In genomic region chr1:79792212-79792575, GRCh38 we compare ENCODE assay signal across 25 cellular contexts.
A peak's percentile ranks its signal among the peaks of the same experiment; 100 is the strongest.
DNase-seq lines count a peak whose midpoint lies in the region; ATAC-seq and TF ChIP-seq lines count a peak whose summit lies in the region.
"Had no signal": no experiment of that assay in that cellular context is flagged by ENCODE, and none has a peak within 500 bp of the region (broad histone marks: within the 10 kb centered on the region; RNA-seq: fewer than 3 reads in every experiment).

No MANE protein-coding gene starts in this region.

- in situ Hi-C loops in brain microvascular endothelial cell (cut with HindIII; ENCODE audit: low pct_ligation_motif_present, low sequenced_read_pairs) = no loop called here

- no peak overlapping the region for H3K4me3 ChIP-seq in AG04450 (ENCODE audit: low read depth, low read length)
- no peak overlapping the region for H3K4me3 ChIP-seq in brain microvascular endothelial cell (ENCODE audit: low read depth, low read length)
- no peak overlapping the region for H3K4me3 ChIP-seq in hepatocyte
- H3K4me3 ChIP-seq: BLaER1, K562, right lobe of liver, suprapubic skin had no signal

- no peak overlapping the region for H3K4me3 Mint-ChIP-seq in stimulated activated effector memory CD8-positive, alpha-beta T cell treated with anti-CD3 and anti-CD28 coated beads, Interleukin-12 subunit alpha, Interleukin-12 subunit beta, amount 100 ng/mL, for 72 hours
- H3K4me3 Mint-ChIP-seq: activated naive CD8-positive, alpha-beta T cell treated with anti-CD3 and anti-CD28 coated beads, Interleukin-2, amount 50 U/mL, for 24 hours; T-helper 1 cell treated with Interleukin-12 subunit alpha and Interleukin-12 subunit beta and Interleukin-4 antibody, amounts not matched to agents 30 μg/mL and 1 μg/mL, for 36 hours had no signal

- H3K36me3 ChIP-seq in brain microvascular endothelial cell (replicated peaks) = no peaks in the 10 kb centered on the region
- H3K36me3 ChIP-seq in hepatocyte (replicated peaks; ENCODE audit: insufficient read depth, low read depth) = no peaks in the 10 kb centered on the region
- H3K36me3 ChIP-seq: BLaER1, right lobe of liver, suprapubic skin had no signal

- no peaks in the 10 kb centered on the region for H3K9me2 ChIP-seq in hepatocyte (replicated peaks; ENCODE audit: insufficient read depth)

- no peak overlapping the region for H3K4me2 ChIP-seq in hepatocyte
- H3K4me2 ChIP-seq: BLaER1 had no signal

- H3K36me3 Mint-ChIP-seq in stimulated activated effector memory CD8-positive, alpha-beta T cell treated with anti-CD3 and anti-CD28 coated beads, Interleukin-12 subunit alpha, Interleukin-12 subunit beta, amount 100 ng/mL, for 72 hours = no peaks in the 10 kb centered on the region

- H3K27me3 ChIP-seq in AG04450 (ENCODE audit: control insufficient read depth, insufficient read depth, low read length) (no peaks in the 10 kb centered on the region), brain microvascular endothelial cell (replicated peaks) (no peaks in the 10 kb centered on the region), hepatocyte (no peaks in the 10 kb centered on the region)
- H3K27me3 ChIP-seq: BLaER1, right lobe of liver, suprapubic skin had no signal

- H4K20me1 ChIP-seq in hepatocyte (ENCODE audit: insufficient read depth, poor library complexity, severe bottlenecking) = no peaks in the 10 kb centered on the region
- H4K20me1 ChIP-seq: BLaER1 had no signal

- peaks cover 22% of the 10 kb centered on the region for H3K9me3 Mint-ChIP-seq in stimulated activated effector memory CD8-positive, alpha-beta T cell treated with anti-CD3 and anti-CD28 coated beads, Interleukin-12 subunit alpha, Interleukin-12 subunit beta, amount 100 ng/mL, for 72 hours

- H3K4me1 ChIP-seq in hepatocyte (ENCODE audit: insufficient read depth) = no peaks in the 10 kb centered on the region
- H3K4me1 ChIP-seq: BLaER1, right lobe of liver, suprapubic skin had no signal

- POLR2A ChIA-PET in AG04450 (lab: Yijun Ruan, JAX) = interaction anchor here (1.2 kb wide), 1 partner anchor 20 kb away, joined by 3 read pairs; no protein-coding TSS in a partner anchor

- ATAC-seq in stimulated activated effector memory CD8-positive, alpha-beta T cell treated with anti-CD3 and anti-CD28 coated beads, Interleukin-12 subunit alpha, Interleukin-12 subunit beta, amount 100 ng/mL, for 72 hours = no peak
- ATAC-seq in GM19324 (IDR thresholded peaks at IDR 0.05; ENCODE audit: low FRiP score, unreplicated experiment) (no peak), GM18907 (IDR thresholded peaks at IDR 0.05; ENCODE audit: unreplicated experiment) (no peak)
- ATAC-seq: activated naive CD8-positive, alpha-beta T cell treated with anti-CD3 and anti-CD28 coated beads, Interleukin-2, amount 50 U/mL, for 24 hours; K562; PC-3; right lobe of liver had no signal

- H2AFZ ChIP-seq in hepatocyte = no peak overlapping the region

- TF ChIP-seq CTCF in AG04450 (IDR thresholded peaks at IDR 0.05; ENCODE audit: low read depth, low read length) (no peak), brain microvascular endothelial cell (IDR thresholded peaks at IDR 0.05; ENCODE audit: low read depth, low read length, missing control alignments) (no peak), hepatocyte (IDR thresholded peaks at IDR 0.05; ENCODE audit: poor library complexity) (no peak)

- CTCF ChIA-PET in AG04450 (lab: Charles Lee) = no interaction called here

- DNase-seq in AG04450 (ENCODE audit: low read depth, low spot score) (peak; percentile 4), LHCN-M2 (ENCODE audit: low read depth) (peak; percentile 2), brain microvascular endothelial cell (peak; percentile 30), hepatocyte (ENCODE audit: low spot score) (peak; percentile 18), NCI-H1417 (lab: John Stamatoyannopoulos, UW) (no peak)
- no peak for DNase-seq in stimulated activated effector memory CD8-positive, alpha-beta T cell treated with anti-CD3 and anti-CD28 coated beads, Interleukin-12 subunit alpha, Interleukin-12 subunit beta, amount 100 ng/mL, for 72 hours (ENCODE audit: low spot score in 2 of 2)
- DNase-seq: activated CD8-positive, alpha-beta memory T cell treated with anti-CD3 and anti-CD28 coated beads, Interleukin-2, amount 50 U/mL, for 48 hours; activated naive CD8-positive, alpha-beta T cell treated with anti-CD3 and anti-CD28 coated beads, Interleukin-2, amount 50 U/mL, for 24 hours; Calu3; cerebellar nuclear complex; GOT3; hypothalamus; MV-4-11; NCI-H187 treated with DMSO at 0.1 percent for 48 hours; NCI-H345; occipital lobe; PC-3; right lobe of liver; SIG-M5 had no signal

- H3K9me3 ChIP-seq in AG04450 (ENCODE audit: control insufficient read depth, insufficient read depth, low read length) = no peaks in the 10 kb centered on the region
- H3K9me3 ChIP-seq in hepatocyte (ENCODE audit: low read depth) = no peaks in the 10 kb centered on the region
- H3K9me3 ChIP-seq: BLaER1, right lobe of liver, suprapubic skin had no signal

- H3K27ac ChIP-seq in AG04450 (ENCODE audit: low read depth, low read length) = no peak overlapping the region
- no peak overlapping the region for H3K27ac ChIP-seq in brain microvascular endothelial cell
- H3K27ac ChIP-seq in hepatocyte = no peak overlapping the region
- H3K27ac ChIP-seq: BLaER1, right lobe of liver, suprapubic skin had no signal

- H3K79me2 ChIP-seq in hepatocyte = no peaks in the 10 kb centered on the region

- 0% methylated on average over 1 of the region's 1 CpG for WGBS in hepatocyte (ENCODE audit: low lambda C conversion rate, missing lambda C conversion rate)

- no peaks in the 10 kb centered on the region for H3K4me1 Mint-ChIP-seq in stimulated activated effector memory CD8-positive, alpha-beta T cell treated with anti-CD3 and anti-CD28 coated beads, Interleukin-12 subunit alpha, Interleukin-12 subunit beta, amount 100 ng/mL, for 72 hours
- H3K4me1 Mint-ChIP-seq: activated naive CD8-positive, alpha-beta T cell treated with anti-CD3 and anti-CD28 coated beads, Interleukin-2, amount 50 U/mL, for 24 hours had no signal

- no peak overlapping the region for H3K27ac Mint-ChIP-seq in stimulated activated effector memory CD8-positive, alpha-beta T cell treated with anti-CD3 and anti-CD28 coated beads, Interleukin-12 subunit alpha, Interleukin-12 subunit beta, amount 100 ng/mL, for 72 hours
- H3K27ac Mint-ChIP-seq: activated naive CD8-positive, alpha-beta T cell treated with anti-CD3 and anti-CD28 coated beads, Interleukin-2, amount 50 U/mL, for 24 hours; T-helper 1 cell treated with Interleukin-12 subunit alpha and Interleukin-12 subunit beta and Interleukin-4 antibody, amounts not matched to agents 30 μg/mL and 1 μg/mL, for 36 hours had no signal

Comparison
In these comparisons a context has a peak if more than half of its experiments do, and no peak if none do; other contexts are left out.
1. DNase-seq: peak in AG04450 (single experiment), LHCN-M2 (single experiment), brain microvascular endothelial cell (single experiment) and hepatocyte (single experiment); none in NCI-H1417 (0 of 3) and stimulated activated effector memory CD8-positive, alpha-beta T cell treated with anti-CD3 and anti-CD28 coated beads, Interleukin-12 subunit alpha, Interleukin-12 subunit beta, amount 100 ng/mL, for 72 hours (0 of 2).